Comparison of ENCODE assay signal across 24 cellular contexts in genomic region chr1:39818482-39818881, GRCh38. TPM values are rescaled to one million over a fixed set of nuclear protein-coding genes. Genes with fewer than 3 reads are reported as not detected.
DNase-seq lines count a peak whose midpoint lies in the region; ATAC-seq, FAIRE-seq and TF ChIP-seq lines count a peak whose summit lies in the region.
"Had no signal": no experiment of that assay in that cellular context is flagged by ENCODE, and none has a peak within 500 bp of the region (broad histone marks: within the 10 kb centered on the region; RNA-seq: fewer than 3 reads in every experiment).

No MANE protein-coding gene starts in this region.

- TF ChIP-seq CTCF in body of pancreas (IDR thresholded peaks at IDR 0.05) = no peak
- no peak for TF ChIP-seq CTCF in HepG2 (CRISPR knock-in tag; IDR thresholded peaks at IDR 0.05)
- no peak for TF ChIP-seq CTCF in stomach (IDR thresholded peaks at IDR 0.05)

- no peaks in the 10 kb centered on the region for H3K9me3 ChIP-seq in MG63
- no peaks in the 10 kb centered on the region for H3K9me3 ChIP-seq in body of pancreas
- H3K9me3 ChIP-seq in HepG2 (ENCODE audit: low read length) = no peaks in the 10 kb centered on the region
- no peaks in the 10 kb centered on the region for H3K9me3 ChIP-seq in stomach
- H3K9me3 ChIP-seq: esophagus muscularis mucosa, gastroesophageal sphincter, neutrophil, SK-N-SH, testis had no signal

- H3K27me3 ChIP-seq in MG63 (no peaks in the 10 kb centered on the region), body of pancreas (no peaks in the 10 kb centered on the region), HepG2 (ENCODE audit: control insufficient read depth in 1 of 2, insufficient read depth in 2 of 2, low read length in 2 of 2) (peaks cover 1 to 9% of the 10 kb centered on the region in 2 experiments; a peak in 1 of 5 replicates), stomach (peaks cover 0 to 39% (median 0%) of the 10 kb centered on the region in 3 donors)
- H3K27me3 ChIP-seq: neutrophil, testis had no signal

- CTCF ChIA-PET in HepG2 (lab: Yijun Ruan, JAX; ENCODE audit: low intra/inter-chr PET ratio, low total read pairs) = no interaction called here

- H4K20me1 ChIP-seq in HepG2 (ENCODE audit: insufficient read depth, low read length) = no peaks in the 10 kb centered on the region

- TF ChIP-seq EP300 in HepG2 (IDR thresholded peaks at IDR 0.05; ENCODE audit: low read depth in 2 of 2, low read length in 2 of 2) = no peak
- TF ChIP-seq EP300 in HepG2 (CRISPR knock-in tag; IDR thresholded peaks at IDR 0.05; ENCODE audit: borderline replicate concordance) = no peak
- TF ChIP-seq EP300 in stomach (IDR thresholded peaks at IDR 0.05) = no peak

- no peak overlapping the region for H3K9ac ChIP-seq in HepG2 (ENCODE audit: insufficient read depth, low read depth, low read length)
- H3K9ac ChIP-seq: SK-N-SH had no signal

- H3K79me2 ChIP-seq in HepG2 (ENCODE audit: insufficient read depth, low read length) = no peaks in the 10 kb centered on the region

- H3K36me3 ChIP-seq in MG63 (no peaks in the 10 kb centered on the region), body of pancreas (replicated peaks in 1 of 2; ENCODE audit: insufficient read depth in 1 of 2, low read depth in 2 of 2) (no peaks in the 10 kb centered on the region), HepG2 (replicated peaks in 1 of 2; ENCODE audit: control insufficient read depth in 1 of 2, insufficient read depth in 2 of 2, low read length in 2 of 2) (no peaks in the 10 kb centered on the region), stomach (no peaks in the 10 kb centered on the region)
- H3K36me3 ChIP-seq: esophagus muscularis mucosa, gastroesophageal sphincter, neutrophil had no signal

- peak; percentile 58 for ATAC-seq in body of pancreas
- peak; percentile 11; the same call in 1 of the 3 replicates for ATAC-seq in HepG2
- ATAC-seq in GM21360 (IDR thresholded peaks at IDR 0.05; ENCODE audit: unreplicated experiment) = no peak
- ATAC-seq: gastroesophageal sphincter, GM23338 had no signal

- no peak overlapping the region for H2AFZ ChIP-seq in HepG2 (ENCODE audit: low read length)
- H2AFZ ChIP-seq: GM23338 had no signal

- no peak for TF ChIP-seq RAD21 in HepG2 (CRISPR knock-in tag; IDR thresholded peaks at IDR 0.05)

- BruUV-seq in HepG2 (replicated peaks; lab: Mats Ljungman, UMichigan) = no TSS peak

- no peak overlapping the region for H3K4me3 ChIP-seq in MG63
- no peak overlapping the region for H3K4me3 ChIP-seq in body of pancreas
- no peak overlapping the region for H3K4me3 ChIP-seq in HepG2 (replicated peaks in 1 of 3; ENCODE audit: insufficient read depth in 1 of 3, low read depth in 2 of 3, low read length in 3 of 3)
- H3K4me3 ChIP-seq in stomach = no peak overlapping the region
- H3K4me3 ChIP-seq: esophagus muscularis mucosa, gastroesophageal sphincter, GM23338, testis had no signal

- DNase-seq in MG63 (peak; percentile 60), body of pancreas (peak; percentile 54 to 95 (median 64)), HepG2 (ENCODE audit: low spot score) (no peak), stomach (peak; percentile 88), SKM-1 (lab: John Stamatoyannopoulos, UW; ENCODE audit: unreplicated experiment) (no peak), UCSD-AML1 (lab: John Stamatoyannopoulos, UW; ENCODE audit: unreplicated experiment) (no peak)
- DNase-seq: activated B cell treated with CpG ODN at 0.5 μM for 24 hours; activated CD4-positive, alpha-beta T cell treated with anti-CD3 and anti-CD28 coated beads, Interleukin-2, amount 50 U/mL, for 48 hours; activated naive CD8-positive, alpha-beta T cell treated with anti-CD3 and anti-CD28 coated beads for 36 hours; CD4-positive, alpha-beta memory T cell; cerebellar nuclear complex; DMS79; IMR-90; kidney glomerular epithelial cell; NCI-H1417 treated with DMSO at 0.1 percent for 48 hours; NCI-H524 treated with DMSO at 0.1 percent for 48 hours; SK-N-SH had no signal

- TF ChIP-seq POLR2A in body of pancreas (IDR thresholded peaks at IDR 0.05) (no peak), HepG2 (IDR thresholded peaks at IDR 0.05; ENCODE audit: insufficient read depth in 1 of 2, low read depth in 2 of 2, low read length in 2 of 2) (no peak), stomach (IDR thresholded peaks at IDR 0.05) (no peak)

- POLR2A ChIA-PET in HepG2 (lab: Yijun Ruan, JAX) = interaction anchor here (1.5 kb wide), 1 partner anchor 81 kb away, joined by 7 read pairs; no protein-coding TSS in a partner anchor

- intact Hi-C loops in body of pancreas (cut with DNase I) = loop anchor here (5.0 kb wide), 1 partner anchor 154 kb away; no protein-coding TSS in a partner anchor
- intact Hi-C loops in HepG2 (cut with micrococcal nuclease; ENCODE audit: unreplicated experiment) = loop anchor here (10.0 kb wide), 1 partner anchor 216 kb away; no protein-coding TSS in a partner anchor
- intact Hi-C loops in stomach (cut with DNase I; ENCODE audit: low total_unique reads) = loop anchor here (5.0 kb wide), 1 partner anchor 84 kb away; the partner anchor contains the start of gene MYCL

- 94% methylated on average over 2 of the region's 2 CpGs; no CpG with 5 or more reads in 1 of the 2 donors for WGBS in body of pancreas, 2 donors
- 75% methylated on average over 1 of the region's 2 CpGs for WGBS in HepG2 (ENCODE audit: low lambda C conversion rate)
- WGBS in stomach, 5 donors = 41 to 65% (median 50%) methylated on average over 2 of the region's 2 CpGs

- H3K27ac ChIP-seq in body of pancreas = peak overlapping the region in 2 of 4 donors; percentile 5 to 74
- no peak overlapping the region for H3K27ac ChIP-seq in HepG2 (ENCODE audit: extremely low read length, insufficient read depth, low read length)
- H3K27ac ChIP-seq in stomach = peak overlapping the region; percentile 54 to 69 (median 61)
- H3K27ac ChIP-seq: esophagus muscularis mucosa, gastroesophageal sphincter, HL-60, testis had no signal

- no peak for FAIRE-seq in HepG2 (lab: Jason Lieb, UNC)

- no peak overlapping the region for H3K4me2 ChIP-seq in HepG2 (ENCODE audit: low read depth, low read length)
- H3K4me2 ChIP-seq: GM23338, SK-N-SH had no signal

- in situ Hi-C loops in HepG2 (cut with HindIII; ENCODE audit: extremely low pct_ligation_motif_present, low pct_unique_long_range_greater_than_20kb) = loop anchor here (5.0 kb wide), 2 partner anchors 84 to 154 kb away; partner anchors contain the start of gene MYCL

- H3K4me1 ChIP-seq in body of pancreas (peaks cover 19% of the 10 kb centered on the region), HepG2 (ENCODE audit: insufficient read depth, low read length) (peaks cover 10% of the 10 kb centered on the region; the same call in 1 of the 2 replicates), stomach (peaks cover 5 to 40% (median 21%) of the 10 kb centered on the region in 4 donors)
- H3K4me1 ChIP-seq: gastroesophageal sphincter, testis had no signal

RNA-seq across cellular contexts. Expression of gene BMP8B, which starts 29.8 kb away (rescaled TPM):
- 0.02 and 1.2 TPM in 2 replicates for total RNA-seq in MG63 (2014; rRNA removed; shearing (Covaris generic); ENCODE audit: low replicate concordance)
- total RNA-seq in body of pancreas (1 to 10 TPM; 2.3 to 5.4 TPM), HepG2 (2016; rRNA removed; fragmentation: Illumina TruSeq; extraction: Trizol) (0.14 and 0.29 TPM in 2 replicates), stomach (1 to 10 TPM in 3 of 5 donors, under 1 TPM in 1, not detected in 1; 0.14 to 5.2 (median 1.6) TPM)
- total RNA-seq in HepG2 (2016; cell fraction: cytosol; rRNA removed; fragmentation: Illumina TruSeq; extraction: Trizol; ENCODE audit: low read depth) = not detected in 2 replicates
- total RNA-seq in HepG2 (2016; cell fraction: insoluble cytoplasmic fraction; rRNA removed; fragmentation: Illumina TruSeq; extraction: Trizol) = 0.22 and 0.36 TPM in 2 replicates
- total RNA-seq in HepG2 (2016; cell fraction: membrane; rRNA removed; fragmentation: Illumina TruSeq; extraction: Trizol) = 0.09 and 0.17 TPM in 2 replicates
- total RNA-seq in HepG2 (2016; cell fraction: nucleus; rRNA removed; fragmentation: Illumina TruSeq; extraction: Trizol) = 0.22 and 0.34 TPM in 2 replicates
- polyA plus RNA-seq in HepG2 (2011; rRNA removed) (0.41 and 0.48 TPM in 2 replicates), stomach (under 1 TPM; 0.31 to 0.68 (median 0.37) TPM)
- 0.24 and 0.41 TPM in 2 replicates for polyA plus RNA-seq in HepG2 (2011; cell fraction: cytosol; rRNA removed)
- 0.24 and 0.33 TPM in 2 replicates for polyA plus RNA-seq in HepG2 (2011; cell fraction: nucleus; rRNA removed)
- polyA plus RNA-seq in HepG2 (2012) = 0.68 and 0.78 TPM in 2 replicates
- 0.03 TPM in 2 replicates for polyA plus RNA-seq in HepG2 (2016; cell fraction: cytosol; fragmentation: Illumina TruSeq; extraction: Trizol; ENCODE audit: low read depth)
- 0.24 and 0.44 TPM in 2 replicates for polyA plus RNA-seq in HepG2 (2016; cell fraction: insoluble cytoplasmic fraction; fragmentation: Illumina TruSeq; extraction: Trizol; ENCODE audit: low read depth)
- 0.06 and 0.09 TPM in 2 replicates for polyA plus RNA-seq in HepG2 (2016; cell fraction: membrane; fragmentation: Illumina TruSeq; extraction: Trizol; ENCODE audit: low read depth)
- 0.37 and 0.51 TPM in 2 replicates for polyA plus RNA-seq in HepG2 (2016; cell fraction: nucleus; fragmentation: Illumina TruSeq; extraction: Trizol; ENCODE audit: insufficient read depth, low read depth)
- 0.62 and 4.1 TPM in 2 replicates for polyA minus RNA-seq in HepG2 (2011; rRNA and poly(A)+ RNA removed; ENCODE audit: low replicate concordance)
- 0.40 and 0.44 TPM in 2 replicates for polyA minus RNA-seq in HepG2 (2011; cell fraction: cytosol; rRNA and poly(A)+ RNA removed)
- 0.12 and 0.26 TPM in 2 replicates for polyA minus RNA-seq in HepG2 (2011; cell fraction: nucleus; rRNA and poly(A)+ RNA removed)
- total RNA-seq: IMR-90 had no signal
- polyA plus RNA-seq: IMR-90 had no signal

RNA-seq across cellular contexts. Expression of gene OXCT2, which starts 47.3 kb away (rescaled TPM):
- total RNA-seq in MG63 (2014; rRNA removed; shearing (Covaris generic); ENCODE audit: low replicate concordance) = not detected in 2 replicates
- total RNA-seq in body of pancreas = 1 to 10 TPM; 2.6 to 4.6 TPM
- total RNA-seq in HepG2 (2016; rRNA removed; fragmentation: Illumina TruSeq; extraction: Trizol) = 0.33 TPM in 1 of 2 replicates, not detected in the other
- not detected in 2 replicates for total RNA-seq in HepG2 (2016; cell fraction: cytosol; rRNA removed; fragmentation: Illumina TruSeq; extraction: Trizol; ENCODE audit: low read depth)
- 0.43 TPM in 1 of 2 replicates, not detected in the other for total RNA-seq in HepG2 (2016; cell fraction: insoluble cytoplasmic fraction; rRNA removed; fragmentation: Illumina TruSeq; extraction: Trizol)
- total RNA-seq in HepG2 (2016; cell fraction: membrane; rRNA removed; fragmentation: Illumina TruSeq; extraction: Trizol) = 0.12 and 0.17 TPM in 2 replicates
- total RNA-seq in HepG2 (2016; cell fraction: nucleus; rRNA removed; fragmentation: Illumina TruSeq; extraction: Trizol) = 0.22 and 0.34 TPM in 2 replicates
- 0.21 and 0.26 TPM in 2 replicates for polyA plus RNA-seq in HepG2 (2011; rRNA removed)
- polyA plus RNA-seq in HepG2 (2011; cell fraction: cytosol; rRNA removed) = 0.18 and 0.31 TPM in 2 replicates
- 1.2 and 1.7 TPM in 2 replicates for polyA plus RNA-seq in HepG2 (2011; cell fraction: nucleus; rRNA removed)
- polyA plus RNA-seq in HepG2 (2012) = 0.25 TPM in 2 replicates
- not detected in 2 replicates for polyA plus RNA-seq in HepG2 (2016; cell fraction: cytosol; fragmentation: Illumina TruSeq; extraction: Trizol; ENCODE audit: low read depth)
- 0.29 TPM in 1 of 2 replicates, not detected in the other for polyA plus RNA-seq in HepG2 (2016; cell fraction: insoluble cytoplasmic fraction; fragmentation: Illumina TruSeq; extraction: Trizol; ENCODE audit: low read depth)
- polyA plus RNA-seq in HepG2 (2016; cell fraction: membrane; fragmentation: Illumina TruSeq; extraction: Trizol; ENCODE audit: low read depth) = not detected in 2 replicates
- 0.93 and 1.2 TPM in 2 replicates for polyA plus RNA-seq in HepG2 (2016; cell fraction: nucleus; fragmentation: Illumina TruSeq; extraction: Trizol; ENCODE audit: insufficient read depth, low read depth)
- 0.22 and 1.3 TPM in 2 replicates for polyA minus RNA-seq in HepG2 (2011; rRNA and poly(A)+ RNA removed; ENCODE audit: low replicate concordance)
- 0.30 TPM in 1 of 2 replicates, not detected in the other for polyA minus RNA-seq in HepG2 (2011; cell fraction: cytosol; rRNA and poly(A)+ RNA removed)
- 0.64 and 0.99 TPM in 2 replicates for polyA minus RNA-seq in HepG2 (2011; cell fraction: nucleus; rRNA and poly(A)+ RNA removed)
- 1 to 10 TPM in 2 of 5 donors, not detected in 3; 3.1 to 4.8 TPM for total RNA-seq in stomach
- 1 to 10 TPM in 2 of 3 donors, under 1 TPM in 1; 0.53 to 1.5 (median 1.5) TPM for polyA plus RNA-seq in stomach
- polyA plus RNA-seq: CD4-positive, alpha-beta memory T cell had no signal

Comparison
In these comparisons a context has a peak if more than half of its experiments do, and no peak if none do; other contexts are left out.
1. DNase-seq: peak in MG63 (single experiment), body of pancreas (4 of 4) and stomach (single experiment); none in HepG2 (single experiment), SKM-1 (single experiment) and UCSD-AML1 (single experiment).